ENCODE assay signal across 9 cellular contexts in the genomic region with DNA sequence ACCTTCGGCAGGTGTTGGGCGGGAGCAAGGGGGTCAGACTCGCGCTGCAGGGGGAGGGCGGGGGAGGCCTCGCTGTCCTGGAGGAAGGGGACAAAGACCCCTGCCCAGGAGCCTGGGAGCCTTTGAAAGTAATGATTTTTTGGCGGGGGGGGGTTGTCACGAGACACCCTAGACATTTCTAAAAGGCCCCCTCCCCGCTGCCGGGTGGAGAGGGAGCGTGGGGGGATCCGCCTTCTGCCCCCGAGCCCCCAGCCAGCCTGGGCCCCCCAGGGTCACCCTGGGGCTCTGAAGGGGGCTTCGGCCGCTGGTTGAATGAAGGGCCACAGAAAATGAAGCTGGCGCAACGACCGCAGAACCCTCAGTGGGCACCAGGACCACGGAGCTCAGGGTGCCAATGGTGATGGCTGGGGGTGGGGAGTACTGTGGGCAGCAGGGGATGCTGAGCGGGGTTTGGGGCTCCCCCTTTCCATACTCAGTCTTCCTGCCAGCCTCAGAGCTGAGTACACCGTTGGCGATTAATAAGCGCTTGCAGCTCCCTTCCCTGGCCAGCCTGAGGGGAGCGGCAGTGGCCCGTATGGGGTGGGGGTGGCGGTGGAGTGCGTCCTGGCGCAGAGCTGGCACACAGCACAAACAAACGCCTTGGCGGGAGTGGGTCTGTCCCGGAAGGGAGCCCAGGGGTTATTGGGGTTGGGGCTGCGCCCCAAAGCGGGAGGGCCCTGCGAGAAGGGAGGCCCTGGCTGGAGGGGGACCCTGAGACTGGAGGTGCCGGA. TPM values are rescaled to one million over a fixed set of nuclear protein-coding genes. Genes with fewer than 3 reads are reported as not detected.
DNase-seq lines count a peak whose midpoint lies in the region; ATAC-seq and TF ChIP-seq lines count a peak whose summit lies in the region.
"Had no signal": no experiment of that assay in that cellular context is flagged by ENCODE, and none has a peak within 500 bp of the region (broad histone marks: within the 10 kb centered on the region; RNA-seq: fewer than 3 reads in every experiment).

No MANE protein-coding gene starts in this region.

- H3K36me3 Mint-ChIP-seq in activated naive CD4-positive, alpha-beta T cell treated with anti-CD3 and anti-CD28 coated beads for 36 hours (ENCODE audit: low read depth) = no peaks in the 10 kb centered on the region

- no peak for TF ChIP-seq CTCF in heart left ventricle (IDR thresholded peaks at IDR 0.05)
- TF ChIP-seq CTCF in stomach (IDR thresholded peaks at IDR 0.05) = no peak

- 15 to 24% (median 22%) methylated on average over 18 to 35 of the region's 35 CpGs for WGBS in heart left ventricle, 4 donors
- 1 to 5% (median 2%) methylated on average over 11 to 34 of the region's 35 CpGs for WGBS in stomach, 5 donors

- H3K27me3 ChIP-seq in heart left ventricle (peaks cover 0 to 25% (median 0%) of the 10 kb centered on the region in 9 donors), layer of hippocampus (ENCODE audit: control insufficient read depth, insufficient read depth, low read length) (no peaks in the 10 kb centered on the region), stomach (peaks cover 0 to 63% (median 11%) of the 10 kb centered on the region in 3 donors)

- peaks cover 15% of the 10 kb centered on the region for H3K27me3 Mint-ChIP-seq in activated naive CD4-positive, alpha-beta T cell treated with anti-CD3 and anti-CD28 coated beads for 36 hours (ENCODE audit: low read depth)

- ATAC-seq in heart left ventricle = peak in 2 of 4 donors; percentile 0 to 12
- ATAC-seq in Right ventricle myocardium inferior = no peak
- no peak for ATAC-seq in GM21367 (IDR thresholded peaks at IDR 0.05; ENCODE audit: unreplicated experiment)

- H3K4me1 ChIP-seq in heart left ventricle = peaks cover 2 to 57% (median 31%) of the 10 kb centered on the region in 12 donors
- peaks cover 40 to 60% (median 51%) of the 10 kb centered on the region in 4 donors for H3K4me1 ChIP-seq in stomach

- H3K4me3 Mint-ChIP-seq in activated naive CD4-positive, alpha-beta T cell treated with anti-CD3 and anti-CD28 coated beads for 36 hours = peak overlapping the region; percentile 58

- peaks cover 19% of the 10 kb centered on the region for H3K4me1 Mint-ChIP-seq in activated naive CD4-positive, alpha-beta T cell treated with anti-CD3 and anti-CD28 coated beads for 36 hours (ENCODE audit: low read depth)

- H3K9me3 ChIP-seq in heart left ventricle = peaks cover 0 to 5% (median 0%) of the 10 kb centered on the region in 12 donors
- H3K9me3 ChIP-seq in stomach = peaks cover 0 to 4% (median 3%) of the 10 kb centered on the region in 4 donors

- TF ChIP-seq POLR2A in heart left ventricle (IDR thresholded peaks at IDR 0.05) = no peak
- TF ChIP-seq POLR2A in stomach (IDR thresholded peaks at IDR 0.05) = no peak

- DNase-seq in heart left ventricle (peak in 2 of 5 donors; percentile 23 to 42), Right ventricle myocardium inferior (ENCODE audit: missing footprints) (no peak), stomach (peak; percentile 61), Ammon's horn (ENCODE audit: low spot score) (no peak), mesenteric fat pad (ENCODE audit: low spot score) (no peak)
- DNase-seq in activated naive CD4-positive, alpha-beta T cell treated with anti-CD3 and anti-CD28 coated beads for 36 hours = peak; percentile 62

- H3K9me3 Mint-ChIP-seq in activated naive CD4-positive, alpha-beta T cell treated with anti-CD3 and anti-CD28 coated beads for 36 hours = peaks cover 2% of the 10 kb centered on the region

- CTCF ChIA-PET in activated naive CD4-positive, alpha-beta T cell treated with anti-CD3 and anti-CD28 coated beads for 36 hours (lab: Charles Lee) = interaction anchor here (0.8 to 3.4 kb wide), 7 partner anchors 14 to 65 kb away, joined by 3 to 56 read pairs (median 4); no protein-coding TSS in a partner anchor

- H3K27ac ChIP-seq in heart left ventricle = peak overlapping the region in 10 of 12 donors; percentile 63 to 91 (median 84)
- peak overlapping the region; percentile 46 for H3K27ac ChIP-seq in layer of hippocampus (ENCODE audit: low read depth, low read length)
- H3K27ac ChIP-seq in stomach = peak overlapping the region; percentile 88 to 95 (median 93)

- H3K36me3 ChIP-seq in heart left ventricle (no peaks in the 10 kb centered on the region), stomach (no peaks in the 10 kb centered on the region)

- intact Hi-C loops in heart left ventricle (cut with DNase I) = loop anchor here in 7 of 10 donors (2.0 to 10.0 kb wide), 7 partner anchors 14 to 370 kb away; a partner anchor contains a TSS
- intact Hi-C loops in Right ventricle myocardium inferior (cut with DNase I) = loop anchor here (2.0 to 5.0 kb wide), 3 partner anchors 14 to 371 kb away; no protein-coding TSS in a partner anchor
- intact Hi-C loops in activated naive CD4-positive, alpha-beta T cell treated with anti-CD3 and anti-CD28 coated beads for 36 hours (cut with micrococcal nuclease) = loop anchor here (5.0 kb wide), 2 partner anchors 36 to 569 kb away; no protein-coding TSS in a partner anchor
- intact Hi-C loops in stomach (cut with DNase I; ENCODE audit: low total_unique reads) = no loop called here

- peak overlapping the region; percentile 51 to 85 (median 74) for H3K4me3 ChIP-seq in heart left ventricle
- peak overlapping the region; percentile 58 to 67 (median 60) for H3K4me3 ChIP-seq in stomach

- no peak overlapping the region for H3K27ac Mint-ChIP-seq in activated naive CD4-positive, alpha-beta T cell treated with anti-CD3 and anti-CD28 coated beads for 36 hours

- TF ChIP-seq EP300 in stomach (IDR thresholded peaks at IDR 0.05) = no peak

RNA-seq across cellular contexts. Expression of a gene that starts 1.2 kb away (rescaled TPM):
- total RNA-seq in heart left ventricle (10 to 100 TPM in 8 of 9 donors, 1 to 10 TPM in 1; 9.8 to 29.9 (median 17.1) TPM), Right ventricle myocardium inferior (10.5 TPM), stomach (10 to 100 TPM in 1 of 5 donors, 1 to 10 TPM in 3, under 1 TPM in 1; 0.58 to 31.6 (median 1.5) TPM), mesenteric fat pad (14.8 TPM)
- polyA plus RNA-seq in heart left ventricle (10 to 100 TPM; 10.9 to 12.8 TPM), stomach (1 to 10 TPM; 2.4 to 2.9 (median 2.8) TPM)
- total RNA-seq in activated naive CD4-positive, alpha-beta T cell treated with anti-CD3 and anti-CD28 coated beads for 36 hours = 1 to 10 TPM; 2.9 to 3.0 TPM

RNA-seq across cellular contexts. Expression of a gene that starts 11.8 kb away (rescaled TPM):
- not detected for total RNA-seq in heart left ventricle
- polyA plus RNA-seq in heart left ventricle = not detected
- not detected for total RNA-seq in Right ventricle myocardium inferior
- total RNA-seq in activated naive CD4-positive, alpha-beta T cell treated with anti-CD3 and anti-CD28 coated beads for 36 hours = not detected
- not detected for total RNA-seq in stomach
- under 1 TPM in 1 of 3 donors, not detected in 2; 0.50 TPM for polyA plus RNA-seq in stomach
- not detected for total RNA-seq in mesenteric fat pad
- total RNA-seq: activated CD8-positive, alpha-beta memory T cell treated with anti-CD3 and anti-CD28 coated beads for 36 hours had no signal

RNA-seq across cellular contexts. Expression of a gene that starts 24.8 kb away (rescaled TPM):
- not detected for total RNA-seq in heart left ventricle
- not detected for polyA plus RNA-seq in heart left ventricle
- total RNA-seq in Right ventricle myocardium inferior = not detected
- total RNA-seq in activated naive CD4-positive, alpha-beta T cell treated with anti-CD3 and anti-CD28 coated beads for 36 hours = not detected
- not detected for total RNA-seq in stomach
- polyA plus RNA-seq in stomach = not detected
- total RNA-seq in mesenteric fat pad = not detected
- total RNA-seq: activated CD8-positive, alpha-beta memory T cell treated with anti-CD3 and anti-CD28 coated beads for 36 hours had no signal

RNA-seq across cellular contexts. Expression of a gene that starts 35.0 kb away (rescaled TPM):
- total RNA-seq in heart left ventricle = not detected
- polyA plus RNA-seq in heart left ventricle = not detected
- not detected for total RNA-seq in Right ventricle myocardium inferior
- not detected for total RNA-seq in activated naive CD4-positive, alpha-beta T cell treated with anti-CD3 and anti-CD28 coated beads for 36 hours
- total RNA-seq in stomach = not detected
- polyA plus RNA-seq in stomach = not detected
- total RNA-seq in mesenteric fat pad = not detected
- total RNA-seq: activated CD8-positive, alpha-beta memory T cell treated with anti-CD3 and anti-CD28 coated beads for 36 hours had no signal

RNA-seq across cellular contexts. Expression of a gene that starts 48.7 kb away (rescaled TPM):
- total RNA-seq in heart left ventricle = not detected
- not detected for polyA plus RNA-seq in heart left ventricle
- total RNA-seq in Right ventricle myocardium inferior = not detected
- total RNA-seq in activated naive CD4-positive, alpha-beta T cell treated with anti-CD3 and anti-CD28 coated beads for 36 hours = not detected
- not detected for total RNA-seq in stomach
- not detected for polyA plus RNA-seq in stomach
- not detected for total RNA-seq in mesenteric fat pad
- total RNA-seq: activated CD8-positive, alpha-beta memory T cell treated with anti-CD3 and anti-CD28 coated beads for 36 hours had no signal

Comparison
In these comparisons a context has a peak if more than half of its experiments do, and no peak if none do; other contexts are left out.
1. DNase-seq: peak in activated naive CD4-positive, alpha-beta T cell treated with anti-CD3 and anti-CD28 coated beads for 36 hours (single experiment) and stomach (single experiment); none in Right ventricle myocardium inferior (single experiment), Ammon's horn (single experiment) and mesenteric fat pad (single experiment).
2. Peak in every context shown above with its lines, with median percentiles within 50 percentile points of each other: H3K27ac ChIP-seq.